In genomic region chr4:80540349-80540748, GRCh38 we compare ENCODE assay signal across 21 cellular contexts.
DNase-seq lines count a peak whose midpoint lies in the region; ATAC-seq and TF ChIP-seq lines count a peak whose summit lies in the region.
"Had no signal": no experiment of that assay in that cellular context is flagged by ENCODE, and none has a peak within 500 bp of the region (broad histone marks: within the 10 kb centered on the region; RNA-seq: fewer than 3 reads in every experiment).

No MANE protein-coding gene starts in this region.

- H3K9me3 ChIP-seq in smooth muscle cell (replicated peaks; ENCODE audit: low read depth) = no peaks in the 10 kb centered on the region
- H3K9me3 ChIP-seq: left lung, uterus had no signal

- peak overlapping the region; percentile 74 for H3K4me2 ChIP-seq in smooth muscle cell

- no peak overlapping the region for H3K9ac ChIP-seq in smooth muscle cell (ENCODE audit: low read depth)

- peak overlapping the region; percentile 73 for H3K27ac Mint-ChIP-seq in activated T-cell treated with anti-CD3 and anti-CD28 coated beads, Interleukin-2, amount 50 U/mL, for 24 hours
- H3K27ac Mint-ChIP-seq: activated naive CD8-positive, alpha-beta T cell treated with anti-CD3 and anti-CD28 coated beads, Interleukin-2, amount 10 ng/mL, durations not matched to agents 7 days and 5 days; T-helper 1 cell treated with Interleukin-12 subunit alpha and Interleukin-12 subunit beta and Interleukin-4 antibody, amounts not matched to agents 30 μg/mL and 1 μg/mL, for 36 hours had no signal

- no peaks in the 10 kb centered on the region for H3K27me3 ChIP-seq in smooth muscle cell (ENCODE audit: low read depth)
- H3K27me3 ChIP-seq: left lung, uterus had no signal

- H3K4me3 ChIP-seq in smooth muscle cell = no peak overlapping the region
- H3K4me3 ChIP-seq: left lung, uterus had no signal

- H4K20me1 ChIP-seq in smooth muscle cell (ENCODE audit: low read depth) = no peaks in the 10 kb centered on the region

- no peak overlapping the region for H3K27ac ChIP-seq in smooth muscle cell (ENCODE audit: low read depth)
- H3K27ac ChIP-seq: C4-2B, left lung, uterus had no signal

- no peaks in the 10 kb centered on the region for H3K36me3 ChIP-seq in smooth muscle cell (ENCODE audit: low read depth)
- H3K36me3 ChIP-seq: left lung, uterus had no signal

- H3K36me3 Mint-ChIP-seq in activated T-cell treated with anti-CD3 and anti-CD28 coated beads, Interleukin-2, amount 50 U/mL, for 24 hours (ENCODE audit: low read depth) = no peaks in the 10 kb centered on the region

- H2AFZ ChIP-seq in smooth muscle cell (ENCODE audit: low read depth) = no peak overlapping the region

- WGBS in smooth muscle cell (ENCODE audit: low lambda C conversion rate) = 35% methylated on average over 1 of the region's 1 CpG

- DNase-seq in activated T-cell treated with anti-CD3 and anti-CD28 coated beads, Interleukin-2, amount 50 U/mL, for 24 hours = no peak
- no peak for DNase-seq in activated T-cell treated with anti-CD3 and anti-CD28 coated beads for 4 hours
- peak; percentile 14 for DNase-seq in NCI-H1048 (lab: John Stamatoyannopoulos, UW)
- DNase-seq in smooth muscle cell (lab: John Stamatoyannopoulos, UW; ENCODE audit: unreplicated experiment) = no peak
- no peak for DNase-seq in stimulated activated naive CD4-positive, alpha-beta T cell (lab: John Stamatoyannopoulos, UW)
- no peak for DNase-seq in NCI-H510A treated with DMSO at 0.1 percent for 48 hours (lab: John Stamatoyannopoulos, UW)
- DNase-seq in DMS 273 (lab: John Stamatoyannopoulos, UW; ENCODE audit: unreplicated experiment) = no peak
- DNase-seq: activated CD4-positive, alpha-beta T cell treated with anti-CD3 and anti-CD28 coated beads for 1 hour; activated naive CD8-positive, alpha-beta T cell treated with anti-CD3 and anti-CD28 coated beads, Interleukin-2, amount 10 ng/mL, durations not matched to agents 7 days and 5 days; DMS53; left lung; NCI-H146; NCI-H446; occipital lobe; SHP77 treated with DMSO at 0.1 percent for 48 hours; stimulated activated CD4-positive, alpha-beta T cell treated with anti-CD3 and anti-CD28 coated beads, Interleukin-1b, Interleukin-23, amount 100 ng/mL, for 48 hours; uterus had no signal

- ATAC-seq in HG02623 (IDR thresholded peaks at IDR 0.05; ENCODE audit: unreplicated experiment) = peak; percentile 11
- ATAC-seq: left lung, sciatic nerve had no signal

- no peaks in the 10 kb centered on the region for H3K4me1 ChIP-seq in smooth muscle cell (ENCODE audit: low read depth)
- H3K4me1 ChIP-seq: left lung, uterus had no signal

- peaks cover 4% of the 10 kb centered on the region for H3K9me3 Mint-ChIP-seq in activated T-cell treated with anti-CD3 and anti-CD28 coated beads, Interleukin-2, amount 50 U/mL, for 24 hours
- H3K9me3 Mint-ChIP-seq: T-helper 1 cell treated with Interleukin-12 subunit alpha and Interleukin-12 subunit beta and Interleukin-4 antibody, amounts not matched to agents 30 μg/mL and 1 μg/mL, for 36 hours had no signal

- no peak for TF ChIP-seq CTCF in smooth muscle cell (IDR thresholded peaks at IDR 0.05; ENCODE audit: borderline replicate concordance, insufficient read depth, poor library complexity, severe bottlenecking)

- no peaks in the 10 kb centered on the region for H3K79me2 ChIP-seq in smooth muscle cell (ENCODE audit: low read depth)

- H3K4me3 Mint-ChIP-seq in activated T-cell treated with anti-CD3 and anti-CD28 coated beads, Interleukin-2, amount 50 U/mL, for 24 hours = peak overlapping the region; percentile 2
- H3K4me3 Mint-ChIP-seq: activated naive CD8-positive, alpha-beta T cell treated with anti-CD3 and anti-CD28 coated beads, Interleukin-2, amount 10 ng/mL, durations not matched to agents 7 days and 5 days; T-helper 1 cell treated with Interleukin-12 subunit alpha and Interleukin-12 subunit beta and Interleukin-4 antibody, amounts not matched to agents 30 μg/mL and 1 μg/mL, for 36 hours had no signal

- peaks cover 43% of the 10 kb centered on the region for H3K4me1 Mint-ChIP-seq in activated T-cell treated with anti-CD3 and anti-CD28 coated beads, Interleukin-2, amount 50 U/mL, for 24 hours (ENCODE audit: low read depth)

- H3F3A ChIP-seq in smooth muscle cell (ENCODE audit: low read depth) = no peaks in the 10 kb centered on the region

- peaks cover 24% of the 10 kb centered on the region for H3K27me3 Mint-ChIP-seq in activated T-cell treated with anti-CD3 and anti-CD28 coated beads, Interleukin-2, amount 50 U/mL, for 24 hours
